Comparison of ENCODE assay signal across 28 cellular contexts in genomic region chr17:61974115-61974514, GRCh38.
"Had no signal": no experiment of that assay in that cellular context is flagged by ENCODE, and none has a peak within 500 bp of the region (broad histone marks: within the 10 kb centered on the region; RNA-seq: fewer than 3 reads in every experiment).

No MANE protein-coding gene starts in this region.

- H3K4me1 ChIP-seq: adrenal gland, body of pancreas, colonic mucosa, gastrocnemius medialis, left ventricle myocardium inferior, pancreas, right atrium auricular region, suprapubic skin, tibial artery, upper lobe of right lung had no signal

- H3K27me3 ChIP-seq: adrenal gland, body of pancreas, colonic mucosa, gastrocnemius medialis, pancreas, right atrium auricular region, suprapubic skin, tibial artery, upper lobe of right lung had no signal

- H3K4me3 ChIP-seq: adrenal gland, body of pancreas, colonic mucosa, gastrocnemius medialis, left ventricle myocardium inferior, lung, pancreas, right atrium auricular region, suprapubic skin, tibial artery, upper lobe of right lung had no signal

- H3K27ac Mint-ChIP-seq: activated CD4-positive, alpha-beta T cell treated with anti-CD3 and anti-CD28 coated beads for 36 hours; activated CD8-positive, alpha-beta memory T cell treated with anti-CD3 and anti-CD28 coated beads, Interleukin-2, amount 10 ng/mL, durations not matched to agents 7 days and 5 days; activated CD8-positive, alpha-beta T cell treated with anti-CD3 and anti-CD28 coated beads, Interleukin-2, amount 10 ng/mL, durations not matched to agents 7 days and 5 days; activated naive CD4-positive, alpha-beta T cell treated with anti-CD3 and anti-CD28 coated beads, Interleukin-2, amount 50 U/mL, for 72 hours; T-helper 2 cell treated with Interferon-gamma antibody and Interleukin-4, amounts not matched to agents 5 μg/mL and 100 μg/mL, for 36 hours had no signal

- ATAC-seq: activated CD4-positive, alpha-beta T cell treated with anti-CD3 and anti-CD28 coated beads for 36 hours; activated CD8-positive, alpha-beta memory T cell treated with anti-CD3 and anti-CD28 coated beads, Interleukin-2, amount 10 ng/mL, durations not matched to agents 7 days and 5 days; activated CD8-positive, alpha-beta T cell treated with anti-CD3 and anti-CD28 coated beads, Interleukin-2, amount 10 ng/mL, durations not matched to agents 7 days and 5 days; body of pancreas; gastrocnemius medialis; pancreas; T-cell; upper lobe of right lung had no signal

- H3K9me3 ChIP-seq: adrenal gland, body of pancreas, colonic mucosa, gastrocnemius medialis, left ventricle myocardium inferior, pancreas, right atrium auricular region, suprapubic skin, tibial artery, upper lobe of right lung had no signal

- H3K4me3 Mint-ChIP-seq: activated CD4-positive, alpha-beta T cell treated with anti-CD3 and anti-CD28 coated beads for 36 hours; activated CD8-positive, alpha-beta memory T cell treated with anti-CD3 and anti-CD28 coated beads, Interleukin-2, amount 10 ng/mL, durations not matched to agents 7 days and 5 days; activated CD8-positive, alpha-beta T cell treated with anti-CD3 and anti-CD28 coated beads, Interleukin-2, amount 10 ng/mL, durations not matched to agents 7 days and 5 days; neural crest cell; T-cell; T-helper 2 cell treated with Interferon-gamma antibody and Interleukin-4, amounts not matched to agents 5 μg/mL and 100 μg/mL, for 36 hours had no signal

- H3K9me3 Mint-ChIP-seq: activated naive CD4-positive, alpha-beta T cell treated with anti-CD3 and anti-CD28 coated beads, Interleukin-2, amount 50 U/mL, for 72 hours; activated T-helper 2 cell treated with anti-CD3 and anti-CD28 coated beads, Interferon-gamma antibody, Interleukin-2, Interleukin-4, amounts not matched to agents 10 μg/mL and 5 μg/mL and 100 μg/mL, durations not matched to agents 14 hours and 24 hours and 36 hours; neural crest cell; T-cell; T-helper 2 cell treated with Interferon-gamma antibody and Interleukin-4, amounts not matched to agents 5 μg/mL and 100 μg/mL, for 36 hours had no signal

- H3K27me3 Mint-ChIP-seq: activated CD4-positive, alpha-beta T cell treated with anti-CD3 and anti-CD28 coated beads for 36 hours; activated CD8-positive, alpha-beta memory T cell treated with anti-CD3 and anti-CD28 coated beads, Interleukin-2, amount 10 ng/mL, durations not matched to agents 7 days and 5 days; T-cell had no signal

- DNase-seq: activated CD4-positive, alpha-beta T cell treated with anti-CD3 and anti-CD28 coated beads for 36 hours; activated CD4-positive, CD25-positive, alpha-beta regulatory T cell; activated CD8-positive, alpha-beta memory T cell treated with anti-CD3 and anti-CD28 coated beads, Interleukin-2, amount 10 ng/mL, durations not matched to agents 7 days and 5 days; activated CD8-positive, alpha-beta T cell treated with anti-CD3 and anti-CD28 coated beads, Interleukin-2, amount 10 ng/mL, durations not matched to agents 7 days and 5 days; activated naive CD4-positive, alpha-beta T cell; adrenal gland; body of pancreas; cerebellar nuclear complex; colonic mucosa; effector memory CD4-positive, alpha-beta T cell; erythroblast; gastrocnemius medialis; glutamatergic neuron; islet precursor cell; left ventricle myocardium inferior; nucleus accumbens; pancreas; stimulated activated naive CD4-positive, alpha-beta T cell; T-cell; tibial artery; upper lobe of right lung had no signal

- H3K27ac ChIP-seq: adrenal gland, body of pancreas, colonic mucosa, gastrocnemius medialis, left ventricle myocardium inferior, pancreas, right atrium auricular region, suprapubic skin, tibial artery, upper lobe of right lung had no signal

- H3K4me1 Mint-ChIP-seq: neural crest cell had no signal
